8 cellular contexts compared by ENCODE assay signal in the genomic region with DNA sequence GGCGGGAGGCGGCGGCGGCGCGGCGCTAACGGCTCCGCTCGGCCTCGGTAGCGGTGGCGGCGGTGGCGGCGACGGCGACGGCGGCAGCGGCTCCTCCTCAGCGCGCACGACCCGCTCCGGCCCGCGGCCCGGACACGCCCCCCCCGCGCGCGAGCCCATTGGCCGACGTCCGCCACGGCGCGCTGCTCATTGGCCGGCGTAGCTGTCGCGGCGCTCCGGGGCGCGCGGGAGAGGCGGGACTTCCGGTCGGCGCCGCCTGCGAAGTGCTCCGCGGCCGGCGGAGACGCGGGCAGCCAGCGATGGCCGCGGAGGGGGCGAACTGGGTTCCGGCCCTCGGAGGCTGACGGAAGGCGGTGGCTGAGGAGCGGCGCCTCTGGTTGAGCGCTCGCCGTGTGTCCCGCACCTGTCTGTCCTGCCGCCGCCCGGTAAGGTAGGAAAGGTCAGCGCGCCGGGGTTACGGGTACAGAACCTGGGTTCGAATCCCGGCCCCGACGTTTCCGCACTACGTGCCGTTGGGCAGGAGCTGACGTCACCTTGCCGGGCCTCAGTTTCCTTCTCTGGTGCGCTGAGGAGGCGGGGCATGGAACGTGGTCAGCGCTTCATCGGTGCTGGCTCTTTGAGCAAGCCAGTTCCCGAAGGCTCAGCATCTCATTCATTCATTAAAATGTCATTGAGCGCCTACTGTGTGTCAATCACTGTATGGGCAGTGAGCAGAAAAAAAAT. TPM values are rescaled to one million over a fixed set of nuclear protein-coding genes. Genes with fewer than 3 reads are reported as not detected.
A peak's percentile ranks its signal among the peaks of the same experiment; 100 is the strongest.
DNase-seq lines count a peak whose midpoint lies in the region; ATAC-seq and TF ChIP-seq lines count a peak whose summit lies in the region.

A gene (minus strand): TSS at position 108 of the 723 bp plus-strand sequence. CDS start 13,826 bp downstream, outside the sequence.

- intact Hi-C loops in IMR-90 (cut with micrococcal nuclease) (loop anchor here (10.0 kb wide), 1 partner anchor 249 kb away; no protein-coding TSS in a partner anchor), esophagus muscularis mucosa (cut with DNase I) (loop anchor here (10.0 kb wide), 1 partner anchor 249 kb away; no protein-coding TSS in a partner anchor)

- no peak within 1 kb of the TSS for H2BK15ac ChIP-seq in IMR-90 (ENCODE audit: low read depth, low read length)

- peak within 1 kb of the TSS; percentile 97 for H3K4me2 ChIP-seq in IMR-90 (ENCODE audit: low read depth, low read length)

- dilution Hi-C loops in IMR-90 (cut with HindIII; ENCODE audit: low sequenced_read_pairs, unreplicated experiment) = no loop called here

- TSS peak; percentile 60 for BruUV-seq in IMR-90 (replicated peaks; lab: Mats Ljungman, UMichigan)

- peaks cover 40% of the 10 kb centered on the region for H4K20me1 ChIP-seq in IMR-90 (ENCODE audit: insufficient read depth, low read length)

- no peak for TF ChIP-seq CTCF in IMR-90 (conservative IDR thresholded peaks at IDR 0.05; ENCODE audit: low read depth, low read length)
- TF ChIP-seq CTCF in esophagus muscularis mucosa (IDR thresholded peaks at IDR 0.05) = no peak

- H3K9ac ChIP-seq in IMR-90 (ENCODE audit: low read depth, low read length) = peak within 1 kb of the TSS; percentile 95

- H2BK5ac ChIP-seq in IMR-90 (ENCODE audit: low read depth, low read length, poor library complexity, severe bottlenecking) = peak within 1 kb of the TSS; percentile 89

- in situ Hi-C loops in Caki2 (cut with HindIII; ENCODE audit: low pct_unique_long_range_greater_than_20kb, low sequenced_read_pairs) (no loop called here), IMR-90 (cut with MboI; ENCODE audit: low sequenced_read_pairs) (no loop called here)

- peak; percentile 88 for TF ChIP-seq POLR2A in IMR-90 (IDR thresholded peaks at IDR 0.05; ENCODE audit: low read depth, low read length)
- TF ChIP-seq POLR2A in esophagus muscularis mucosa (IDR thresholded peaks at IDR 0.05; ENCODE audit: low read depth) = no peak

- H4K5ac ChIP-seq in IMR-90 (ENCODE audit: low read depth, low read length) = peak within 1 kb of the TSS; percentile 85

- H3K18ac ChIP-seq in IMR-90 (ENCODE audit: low read depth, low read length) = no peak within 1 kb of the TSS

- H3K4me1 Mint-ChIP-seq in activated T-cell treated with anti-CD3 and anti-CD28 coated beads, Interleukin-2, amount 50 U/mL, for 4 hours (ENCODE audit: low read depth) = peaks cover 37% of the 10 kb centered on the region

- no peak for TF ChIP-seq RAD21 in IMR-90 (IDR thresholded peaks at IDR 0.05; ENCODE audit: low read length)

- peak within 1 kb of the TSS; percentile 88 for H3K23ac ChIP-seq in IMR-90 (ENCODE audit: low read depth, low read length)

- H4K8ac ChIP-seq in IMR-90 (ENCODE audit: low read depth in 2 of 2, low read length in 2 of 2) = peak within 1 kb of the TSS; percentile 17 to 96

- H3K4me3 Mint-ChIP-seq in activated T-cell treated with anti-CD3 and anti-CD28 coated beads, Interleukin-2, amount 50 U/mL, for 4 hours = peak within 1 kb of the TSS; percentile 96

- H2AK5ac ChIP-seq in IMR-90 (ENCODE audit: low read depth, low read length) = 0 out of 2 replicates have a peak within 1 kb of the TSS, but pooled peaks have one; percentile 22

- H3K9me3 Mint-ChIP-seq in activated T-cell treated with anti-CD3 and anti-CD28 coated beads, Interleukin-2, amount 50 U/mL, for 4 hours = no peaks in the 10 kb centered on the region

- H3K36me3 ChIP-seq in IMR-90 (ENCODE audit: control insufficient read depth, insufficient read depth, low read length) (peaks cover 7% of the 10 kb centered on the region), esophagus muscularis mucosa (peaks cover 0 to 9% (median 2%) of the 10 kb centered on the region in 4 donors)

- peak within 1 kb of the TSS; percentile 87 for H4K91ac ChIP-seq in IMR-90 (ENCODE audit: insufficient read depth, low read depth, low read length)

- H3K4me3 ChIP-seq in IMR-90 (ENCODE audit: insufficient read depth, low read depth, low read length) (peak within 1 kb of the TSS; percentile 99), esophagus muscularis mucosa (peak within 1 kb of the TSS; percentile 84 to 95 (median 86))

- H3K9me1 ChIP-seq in IMR-90 (ENCODE audit: insufficient read depth, low read length) = peaks cover 12% of the 10 kb centered on the region

- H2BK20ac ChIP-seq in IMR-90 (ENCODE audit: low read depth, low read length) = no peak within 1 kb of the TSS

- H3K27ac ChIP-seq in IMR-90 (ENCODE audit: insufficient read depth, low read length) = peak within 1 kb of the TSS; percentile 97
- H3K27ac ChIP-seq in esophagus muscularis mucosa (replicated peaks in 1 of 4) = peak within 1 kb of the TSS; percentile 84 to 88 (median 86)

- DNase-seq in Caki2 (ENCODE audit: low read depth) (peak; percentile 77), IMR-90 (peak; percentile 85), esophagus muscularis mucosa (ENCODE audit: extremely low spot score) (peak; percentile 93), myocyte (ENCODE audit: low read depth) (peak; percentile 89)
- DNase-seq in activated T-cell treated with anti-CD3 and anti-CD28 coated beads, Interleukin-2, amount 50 U/mL, for 4 hours = peak; percentile 84
- peak; percentile 65 to 88 for DNase-seq in stimulated activated CD8-positive, alpha-beta memory T cell treated with anti-CD3 and anti-CD28 coated beads, Interleukin-7, amount 100 ng/mL, for 4 hours (ENCODE audit: low read depth in 2 of 2)

- H3K4me1 ChIP-seq in IMR-90 (ENCODE audit: control insufficient read depth, insufficient read depth, low read length) (peaks cover 12% of the 10 kb centered on the region), esophagus muscularis mucosa (peaks cover 39 to 56% (median 50%) of the 10 kb centered on the region in 4 donors)

- peak within 1 kb of the TSS; percentile 99 for H2AK9ac ChIP-seq in IMR-90 (replicated peaks; ENCODE audit: low read depth, low read length, poor library complexity)

- H3K56ac ChIP-seq in IMR-90 (ENCODE audit: extremely low read depth, insufficient read depth, low read length) = peak within 1 kb of the TSS; percentile 68; the same call in 1 of the 2 replicates

- peak within 1 kb of the TSS; percentile 100 for H2AFZ ChIP-seq in IMR-90 (replicated peaks; ENCODE audit: low read length, poor library complexity)

- no peaks in the 10 kb centered on the region for H3K9me3 ChIP-seq in IMR-90 (ENCODE audit: control insufficient read depth, insufficient read depth, low read length)
- no peaks in the 10 kb centered on the region for H3K9me3 ChIP-seq in esophagus muscularis mucosa

- WGBS in IMR-90 (ENCODE audit: extremely low coverage in 2 of 2, insufficient read length in 1 of 2), 2 experiments = 1% methylated on average over 53 of the region's 98 CpGs; no CpG with 5 or more reads in 1 of the 2 experiments
- no CpG with 5 or more reads among the region's 98 CpGs for WGBS in esophagus muscularis mucosa

- TF ChIP-seq EP300 in esophagus muscularis mucosa (IDR thresholded peaks at IDR 0.05) = no peak

- peak within 1 kb of the TSS; percentile 71 for H2BK120ac ChIP-seq in IMR-90 (ENCODE audit: low read depth, low read length)

- H3K36me3 Mint-ChIP-seq in activated T-cell treated with anti-CD3 and anti-CD28 coated beads, Interleukin-2, amount 50 U/mL, for 4 hours (ENCODE audit: insufficient read depth) = peaks cover 2% of the 10 kb centered on the region

- POLR2A ChIA-PET in IMR-90 (lab: Charles Lee; ENCODE audit: unreplicated experiment) = interaction anchor here (0.6 to 1.1 kb wide), 2 partner anchors 52 to 319 kb away, joined by 4 read pairs; no protein-coding TSS in a partner anchor

- H3K14ac ChIP-seq in IMR-90 (replicated peaks; ENCODE audit: low read depth, low read length) = peak within 1 kb of the TSS; percentile 91

- CTCF ChIA-PET in IMR-90 (lab: Yijun Ruan, JAX) = interaction anchor here (1.3 kb wide), 1 partner anchor 61 kb away, joined by 5 read pairs; no protein-coding TSS in a partner anchor

- no peaks in the 10 kb centered on the region for H3K27me3 ChIP-seq in IMR-90 (ENCODE audit: control insufficient read depth, insufficient read depth, low read length)
- no peaks in the 10 kb centered on the region for H3K27me3 ChIP-seq in esophagus muscularis mucosa

- ATAC-seq in GM21447 (IDR thresholded peaks at IDR 0.05; ENCODE audit: unreplicated experiment) (peak; percentile 47), IMR-90 (ENCODE audit: low read depth) (peak; percentile 93)
- peak; percentile 96 for ATAC-seq in activated T-cell treated with anti-CD3 and anti-CD28 coated beads, Interleukin-2, amount 50 U/mL, for 4 hours

- H3K79me1 ChIP-seq in IMR-90 (ENCODE audit: low read depth in 1 of 2, low read length in 2 of 2) = peaks cover 7 to 51% of the 10 kb centered on the region in 2 experiments

- peak within 1 kb of the TSS; percentile 71 for H3K4ac ChIP-seq in IMR-90 (ENCODE audit: low read depth, low read length)

- no peaks in the 10 kb centered on the region for H3K27me3 Mint-ChIP-seq in activated T-cell treated with anti-CD3 and anti-CD28 coated beads, Interleukin-2, amount 50 U/mL, for 4 hours (ENCODE audit: low read depth)

TF ChIP-seq in PFSK-1, 5 proteins besides CTCF, POLR2A, EP300 and RAD21 (continues in another document):
- TF ChIP-seq POLR2AphosphoS5 (IDR thresholded peaks at IDR 0.05; ENCODE audit: low read depth, low read length) (peak; percentile 75), SIN3A (IDR thresholded peaks at IDR 0.05; ENCODE audit: borderline replicate concordance, insufficient read depth, low read length) (no peak)

RNA-seq across cellular contexts. Expression of the gene that starts here (rescaled TPM):
- 40.3 and 47.1 TPM in 2 replicates for total RNA-seq in Caki2 (2014; rRNA removed; shearing (Covaris generic); ENCODE audit: low replicate concordance)
- total RNA-seq in IMR-90 (2012; rRNA removed) (56.9 and 59.0 TPM in 2 replicates), esophagus muscularis mucosa (10 to 100 TPM; 27.0 to 49.1 (median 38.3) TPM), myocyte (34.8 and 43.7 TPM in 2 replicates)
- 51.3 and 55.6 TPM in 2 replicates for polyA plus RNA-seq in IMR-90 (2012; rRNA removed)
- 31.9 and 50.1 TPM in 2 replicates for polyA plus RNA-seq in IMR-90 (2012; cell fraction: cytosol; rRNA removed)
- 29.2 and 35.5 TPM in 2 replicates for polyA plus RNA-seq in IMR-90 (2012; cell fraction: nucleus; rRNA removed; ENCODE audit: low replicate concordance)
- polyA plus RNA-seq in PFSK-1 (2012; ENCODE audit: insufficient read length, low read depth) = 117 TPM
- 100 to 1,000 TPM; 160 to 171 (median 161) TPM for total RNA-seq in activated T-cell treated with anti-CD3 and anti-CD28 coated beads, Interleukin-2, amount 50 U/mL, for 4 hours
- polyA plus RNA-seq in myocyte (2012) = 57.3 TPM

Comparison
In these comparisons a context has a peak if more than half of its experiments do, and no peak if none do; other contexts are left out.
1. Peak in every context shown above with its lines: DNase-seq, ATAC-seq, H3K4me3 ChIP-seq and H3K27ac ChIP-seq.